19 cellular contexts compared by ENCODE assay signal in the genomic region with DNA sequence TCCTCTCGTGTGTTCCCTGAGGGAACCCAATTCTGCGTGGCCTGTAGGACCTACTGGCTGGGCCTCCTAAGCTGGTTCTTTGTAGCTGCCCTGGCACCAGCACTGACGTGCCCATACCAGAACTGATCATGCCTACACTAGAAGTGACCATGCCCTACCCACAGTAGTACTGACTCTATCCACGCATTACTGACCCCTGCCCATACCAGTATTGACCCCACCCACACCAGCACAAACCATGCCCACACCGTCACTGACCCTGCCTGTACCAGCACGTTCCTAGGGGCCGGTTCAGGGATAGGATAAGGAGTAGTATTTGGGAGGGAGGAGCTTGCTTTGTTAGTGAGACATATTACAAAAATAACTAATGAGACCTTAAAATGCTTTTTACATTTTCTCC.
DNase-seq lines count a peak whose midpoint lies in the region; ATAC-seq and TF ChIP-seq lines count a peak whose summit lies in the region.
"Had no signal": no experiment of that assay in that cellular context is flagged by ENCODE, and none has a peak within 500 bp of the region (broad histone marks: within the 10 kb centered on the region; RNA-seq: fewer than 3 reads in every experiment).

No MANE protein-coding gene starts in this region.

- H3K4me3 ChIP-seq in endodermal cell (ENCODE audit: low read length), result no peak overlapping the region
- no peak overlapping the region for H3K4me3 ChIP-seq in naive thymus-derived CD4-positive, alpha-beta T cell (ENCODE audit: low read length)
- H3K4me3 ChIP-seq: BLaER1 treated with 17β-estradiol and CSF1 and Interleukin-3, amounts not matched to agents 10 nM and 100 nM; GM12878 had no signal

- WGBS in endodermal cell (ENCODE audit: insufficient coverage in 1 of 2, insufficient read length in 1 of 2), 2 experiments, result 99 to 100% methylated on average over 2 to 4 of the region's 7 CpGs

- H3K4me1 Mint-ChIP-seq in endodermal cell, result no peaks in the 10 kb centered on the region
- H3K4me1 Mint-ChIP-seq in endothelial cell (ENCODE audit: unreplicated experiment), result peaks cover 4% of the 10 kb centered on the region
- peaks cover 0 to 2% (median 0%) of the 10 kb centered on the region in 7 donors for H3K4me1 Mint-ChIP-seq in naive thymus-derived CD4-positive, alpha-beta T cell
- H3K4me1 Mint-ChIP-seq in WTC11, result no peaks in the 10 kb centered on the region
- H3K4me1 Mint-ChIP-seq: B cell had no signal

- H3K9me3 ChIP-seq in endodermal cell (ENCODE audit: control insufficient read depth, low read length), result peaks cover 19% of the 10 kb centered on the region
- H3K9me3 ChIP-seq in naive thymus-derived CD4-positive, alpha-beta T cell (ENCODE audit: control insufficient read depth in 2 of 3, low read length in 3 of 3), result no peaks in the 10 kb centered on the region
- H3K9me3 ChIP-seq: Caco-2 had no signal

- no peak overlapping the region for H3K27ac ChIP-seq in endodermal cell (ENCODE audit: low read depth, low read length)
- H3K27ac ChIP-seq in naive thymus-derived CD4-positive, alpha-beta T cell (ENCODE audit: low read depth, low read length), result no peak overlapping the region
- H3K27ac ChIP-seq: BLaER1 treated with 17β-estradiol and CSF1 and Interleukin-3, amounts not matched to agents 10 nM and 100 nM; C4-2B had no signal

- peaks cover 24% of the 10 kb centered on the region for H3K9me3 Mint-ChIP-seq in endodermal cell
- H3K9me3 Mint-ChIP-seq in endothelial cell (ENCODE audit: unreplicated experiment), result no peaks in the 10 kb centered on the region
- H3K9me3 Mint-ChIP-seq in naive thymus-derived CD4-positive, alpha-beta T cell, result peaks cover 0 to 7% (median 0%) of the 10 kb centered on the region in 11 donors
- peaks cover 10% of the 10 kb centered on the region for H3K9me3 Mint-ChIP-seq in WTC11
- H3K9me3 Mint-ChIP-seq: CD4-positive, alpha-beta T cell; CD8-positive, alpha-beta T cell had no signal

- H3K36me3 Mint-ChIP-seq in endodermal cell (ENCODE audit: low read depth) (peaks cover 85% of the 10 kb centered on the region), endothelial cell (ENCODE audit: low read depth, unreplicated experiment) (peaks cover 56% of the 10 kb centered on the region), WTC11 (peaks cover 83% of the 10 kb centered on the region)
- no peaks in the 10 kb centered on the region for H3K36me3 Mint-ChIP-seq in naive thymus-derived CD4-positive, alpha-beta T cell
- H3K36me3 Mint-ChIP-seq: CD8-positive, alpha-beta T cell had no signal

- peak; percentile 11 for DNase-seq in endodermal cell
- DNase-seq in endothelial cell (ENCODE audit: low spot score), result no peak
- no peak for DNase-seq in naive thymus-derived CD4-positive, alpha-beta T cell
- no peak for DNase-seq in WTC11 (ENCODE audit: low spot score)
- no peak for DNase-seq in Right ventricle myocardium superior
- DNase-seq in AG20443 (ENCODE audit: low spot score), result no peak
- DNase-seq: 8988T; ACHN; AML-193; Caco-2; Calu3; CD4-positive, alpha-beta T cell; CD8-positive, alpha-beta T cell; DMS79 treated with DMSO at 0.1 percent for 48 hours; GF-D8 had no signal

- no peaks in the 10 kb centered on the region for H3K27me3 ChIP-seq in endodermal cell (ENCODE audit: control insufficient read depth, insufficient read depth, low read length, poor library complexity, severe bottlenecking)
- no peaks in the 10 kb centered on the region for H3K27me3 ChIP-seq in naive thymus-derived CD4-positive, alpha-beta T cell (ENCODE audit: control insufficient read depth in 2 of 2, insufficient read depth in 2 of 2, low read length in 2 of 2)
- H3K27me3 ChIP-seq: BLaER1 treated with 17β-estradiol and CSF1 and Interleukin-3, amounts not matched to agents 10 nM and 100 nM had no signal

- no peak overlapping the region for H3K27ac Mint-ChIP-seq in endodermal cell
- peak overlapping the region; percentile 18 for H3K27ac Mint-ChIP-seq in endothelial cell (ENCODE audit: unreplicated experiment)
- H3K27ac Mint-ChIP-seq in naive thymus-derived CD4-positive, alpha-beta T cell, result no peak overlapping the region
- H3K27ac Mint-ChIP-seq in WTC11, result no peak overlapping the region
- H3K27ac Mint-ChIP-seq: B cell; CD4-positive, alpha-beta T cell; CD8-positive, alpha-beta T cell had no signal

- intact Hi-C loops in naive thymus-derived CD4-positive, alpha-beta T cell (cut with micrococcal nuclease), result no loop called here
- intact Hi-C loops in Right ventricle myocardium superior (cut with DNase I), result no loop called here

- no peaks in the 10 kb centered on the region for H3K4me1 ChIP-seq in endodermal cell (ENCODE audit: control insufficient read depth, insufficient read depth, low read length)
- H3K4me1 ChIP-seq in naive thymus-derived CD4-positive, alpha-beta T cell (ENCODE audit: control insufficient read depth in 2 of 2, insufficient read depth in 2 of 2, low read length in 2 of 2), result no peaks in the 10 kb centered on the region
- H3K4me1 ChIP-seq: BLaER1 treated with 17β-estradiol and CSF1 and Interleukin-3, amounts not matched to agents 10 nM and 100 nM; Caco-2 had no signal

- TF ChIP-seq CTCF in endodermal cell (conservative IDR thresholded peaks at IDR 0.05) (no peak), endothelial cell (IDR thresholded peaks at IDR 0.05; ENCODE audit: unreplicated experiment) (no peak), WTC11 (IDR thresholded peaks at IDR 0.05) (no peak)

- H3K36me3 ChIP-seq in endodermal cell (ENCODE audit: control insufficient read depth, insufficient read depth, low read length), result peaks cover 83% of the 10 kb centered on the region
- no peaks in the 10 kb centered on the region for H3K36me3 ChIP-seq in naive thymus-derived CD4-positive, alpha-beta T cell (ENCODE audit: control insufficient read depth in 2 of 3, insufficient read depth in 3 of 3, low read length in 3 of 3)
- H3K36me3 ChIP-seq: BLaER1 treated with 17β-estradiol and CSF1 and Interleukin-3, amounts not matched to agents 10 nM and 100 nM had no signal

- ATAC-seq in naive thymus-derived CD4-positive, alpha-beta T cell, result peak; percentile 3
- ATAC-seq in WTC11 (no peak), Right ventricle myocardium superior (ENCODE audit: poor library complexity) (no peak)
- ATAC-seq: CD8-positive, alpha-beta T cell; GM12878 had no signal

- POLR2A ChIA-PET in naive thymus-derived CD4-positive, alpha-beta T cell (lab: Charles Lee), result no interaction called here
- POLR2A ChIA-PET in WTC11 (lab: Charles Lee), result no interaction called here

- no peak overlapping the region for H3K9ac ChIP-seq in endodermal cell (ENCODE audit: extremely low read depth, low read length, poor library complexity, severe bottlenecking)
- H3K9ac ChIP-seq: BLaER1 treated with 17β-estradiol and CSF1 and Interleukin-3, amounts not matched to agents 10 nM and 100 nM had no signal

- CTCF ChIA-PET in naive thymus-derived CD4-positive, alpha-beta T cell (lab: Charles Lee), result no interaction called here
- CTCF ChIA-PET in WTC11 (lab: Charles Lee), result no interaction called here

- H3K27me3 Mint-ChIP-seq in endodermal cell (ENCODE audit: insufficient read depth) (no peaks in the 10 kb centered on the region), endothelial cell (ENCODE audit: unreplicated experiment) (peaks cover 4% of the 10 kb centered on the region), WTC11 (ENCODE audit: low read depth) (no peaks in the 10 kb centered on the region)
- peaks cover 0 to 4% (median 0%) of the 10 kb centered on the region in 5 donors for H3K27me3 Mint-ChIP-seq in naive thymus-derived CD4-positive, alpha-beta T cell
- H3K27me3 Mint-ChIP-seq: B cell; CD4-positive, alpha-beta T cell had no signal

- H3K4me3 Mint-ChIP-seq in endodermal cell (no peak overlapping the region), endothelial cell (ENCODE audit: unreplicated experiment) (no peak overlapping the region), WTC11 (no peak overlapping the region)
- H3K4me3 Mint-ChIP-seq in naive thymus-derived CD4-positive, alpha-beta T cell, result no peak overlapping the region
- H3K4me3 Mint-ChIP-seq: B cell; CD4-positive, alpha-beta T cell; CD8-positive, alpha-beta T cell had no signal

TF ChIP-seq in WTC11, 78 proteins besides CTCF, POLR2A, EP300 and RAD21:
- TF ChIP-seq, protein P1, sequence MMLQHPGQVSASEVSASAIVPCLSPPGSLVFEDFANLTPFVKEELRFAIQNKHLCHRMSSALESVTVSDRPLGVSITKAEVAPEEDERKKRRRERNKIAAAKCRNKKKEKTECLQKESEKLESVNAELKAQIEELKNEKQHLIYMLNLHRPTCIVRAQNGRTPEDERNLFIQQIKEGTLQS (CRISPR knock-in tag; conservative IDR thresholded peaks at IDR 0.05), result no peak
- TF ChIP-seq NFE2L1 (CRISPR knock-in tag; IDR thresholded peaks at IDR 0.05) (no peak), ZNF317 (CRISPR knock-in tag; IDR thresholded peaks at IDR 0.05; ENCODE audit: borderline replicate concordance, low read depth) (no peak), JAZF1 (CRISPR knock-in tag; IDR thresholded peaks at IDR 0.05) (no peak), ZNF219 (CRISPR knock-in tag; IDR thresholded peaks at IDR 0.05; ENCODE audit: borderline replicate concordance) (no peak), ZBTB21 (CRISPR knock-in tag; IDR thresholded peaks at IDR 0.05; ENCODE audit: borderline replicate concordance) (no peak), MXD4 (CRISPR knock-in tag; IDR thresholded peaks at IDR 0.05; ENCODE audit: borderline replicate concordance) (no peak), ZNF423 (CRISPR knock-in tag; IDR thresholded peaks at IDR 0.05) (no peak), TEAD1 (CRISPR knock-in tag; IDR thresholded peaks at IDR 0.05) (no peak), RORB (CRISPR knock-in tag; IDR thresholded peaks at IDR 0.05) (no peak), MYBL2 (CRISPR knock-in tag; IDR thresholded peaks at IDR 0.05) (no peak)
TF ChIP-seq in WTC11: peak in this region for 0.
